In the genomic region with DNA sequence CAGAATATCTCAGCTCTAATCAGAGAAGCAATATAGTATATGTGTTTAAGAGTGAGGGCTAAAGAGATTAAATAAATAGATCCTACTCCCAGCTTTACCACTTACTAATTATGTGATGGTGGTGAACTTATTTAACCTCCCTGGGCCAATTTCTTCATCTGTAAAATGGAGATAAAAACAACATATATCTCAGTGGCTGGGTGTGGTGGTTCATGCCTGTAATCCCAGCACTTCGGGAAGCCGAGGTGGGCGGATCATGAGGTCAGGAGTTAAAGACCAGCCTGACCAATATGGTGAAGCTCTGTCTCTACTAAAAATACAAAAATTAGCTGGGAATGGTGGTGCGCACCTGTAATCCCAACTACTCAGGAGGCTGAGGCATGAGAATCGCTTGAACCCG, we compare ENCODE assay signal across 29 cellular contexts.
"Had no signal": no experiment of that assay in that cellular context is flagged by ENCODE, and none has a peak within 500 bp of the region (broad histone marks: within the 10 kb centered on the region; RNA-seq: fewer than 3 reads in every experiment).

No MANE protein-coding gene starts in this region.

- H3K4me3 ChIP-seq: adrenal gland, ascending aorta, breast epithelium, cardiac muscle cell, colonic mucosa had no signal

- H3K27ac ChIP-seq: adrenal gland, ascending aorta, breast epithelium, cardiac muscle cell, colonic mucosa, epithelial cell of prostate had no signal

- ATAC-seq: activated CD4-positive, alpha-beta T cell treated with anti-CD3 and anti-CD28 coated beads for 36 hours; activated CD8-positive, alpha-beta memory T cell treated with anti-CD3 and anti-CD28 coated beads, Interleukin-2, amount 10 ng/mL, durations not matched to agents 7 days and 5 days; activated CD8-positive, alpha-beta T cell treated with anti-CD3 and anti-CD28 coated beads, Interleukin-2, amount 10 ng/mL, durations not matched to agents 7 days and 5 days; activated naive CD8-positive, alpha-beta T cell treated with anti-CD3 and anti-CD28 coated beads, Interleukin-2, amount 50 U/mL, for 24 hours; esophagus mucosa; T-helper 17 cell had no signal

- H3K9me3 ChIP-seq: adrenal gland, ascending aorta, breast epithelium, colonic mucosa had no signal

- DNase-seq: activated CD4-positive, alpha-beta memory T cell treated with anti-CD3 and anti-CD28 coated beads for 36 hours; activated CD4-positive, alpha-beta T cell treated with anti-CD3 and anti-CD28 coated beads for 36 hours; activated CD4-positive, alpha-beta T cell treated with anti-CD3 and anti-CD28 coated beads, Interleukin-2, amount 10 ng/mL, durations not matched to agents 24 days and 14 days; activated CD4-positive, CD25-positive, alpha-beta regulatory T cell; activated CD4-positive, CD25-positive, alpha-beta regulatory T cell treated with anti-CD3 and anti-CD28 coated beads, Interleukin-2, amount 50 U/mL, for 72 hours; activated CD8-positive, alpha-beta memory T cell treated with anti-CD3 and anti-CD28 coated beads, Interleukin-2, amount 10 ng/mL, durations not matched to agents 7 days and 5 days; activated CD8-positive, alpha-beta memory T cell treated with anti-CD3 and anti-CD28 coated beads, Interleukin-2, amount 50 U/mL, for 4 hours; activated CD8-positive, alpha-beta T cell treated with anti-CD3 and anti-CD28 coated beads, Interleukin-2, amount 10 ng/mL, durations not matched to agents 7 days and 5 days; activated effector memory CD4-positive, alpha-beta T cell treated with anti-CD3 and anti-CD28 coated beads, Interleukin-2, amount 50 U/mL, for 16 hours; activated naive CD4-positive, alpha-beta T cell treated with anti-CD3 and anti-CD28 coated beads for 36 hours; activated naive CD8-positive, alpha-beta T cell treated with anti-CD3 and anti-CD28 coated beads for 36 hours; activated naive CD8-positive, alpha-beta T cell treated with anti-CD3 and anti-CD28 coated beads, Interleukin-2, amount 50 U/mL, for 24 hours; activated T-cell treated with anti-CD3 and anti-CD28 coated beads, Interleukin-2, amount 50 U/mL, for 1 hour; activated T-cell treated with anti-CD3 and anti-CD28 coated beads, Interleukin-2, amount 50 U/mL, for 48 hours; adrenal gland; central memory CD4-positive, alpha-beta T cell; cerebellar nuclear complex; colonic mucosa; effector CD8-positive, alpha-beta T cell; foreskin fibroblast; head of caudate nucleus; T-helper 1 cell; T-helper 17 cell; T1000 had no signal

- H3K27me3 ChIP-seq: adrenal gland, ascending aorta, breast epithelium, cardiac muscle cell, colonic mucosa had no signal

- H3K36me3 ChIP-seq: adrenal gland, ascending aorta, breast epithelium, cardiac muscle cell, colonic mucosa had no signal

- H3K4me1 ChIP-seq: adrenal gland, ascending aorta, breast epithelium, colonic mucosa had no signal
